In the genomic region with DNA sequence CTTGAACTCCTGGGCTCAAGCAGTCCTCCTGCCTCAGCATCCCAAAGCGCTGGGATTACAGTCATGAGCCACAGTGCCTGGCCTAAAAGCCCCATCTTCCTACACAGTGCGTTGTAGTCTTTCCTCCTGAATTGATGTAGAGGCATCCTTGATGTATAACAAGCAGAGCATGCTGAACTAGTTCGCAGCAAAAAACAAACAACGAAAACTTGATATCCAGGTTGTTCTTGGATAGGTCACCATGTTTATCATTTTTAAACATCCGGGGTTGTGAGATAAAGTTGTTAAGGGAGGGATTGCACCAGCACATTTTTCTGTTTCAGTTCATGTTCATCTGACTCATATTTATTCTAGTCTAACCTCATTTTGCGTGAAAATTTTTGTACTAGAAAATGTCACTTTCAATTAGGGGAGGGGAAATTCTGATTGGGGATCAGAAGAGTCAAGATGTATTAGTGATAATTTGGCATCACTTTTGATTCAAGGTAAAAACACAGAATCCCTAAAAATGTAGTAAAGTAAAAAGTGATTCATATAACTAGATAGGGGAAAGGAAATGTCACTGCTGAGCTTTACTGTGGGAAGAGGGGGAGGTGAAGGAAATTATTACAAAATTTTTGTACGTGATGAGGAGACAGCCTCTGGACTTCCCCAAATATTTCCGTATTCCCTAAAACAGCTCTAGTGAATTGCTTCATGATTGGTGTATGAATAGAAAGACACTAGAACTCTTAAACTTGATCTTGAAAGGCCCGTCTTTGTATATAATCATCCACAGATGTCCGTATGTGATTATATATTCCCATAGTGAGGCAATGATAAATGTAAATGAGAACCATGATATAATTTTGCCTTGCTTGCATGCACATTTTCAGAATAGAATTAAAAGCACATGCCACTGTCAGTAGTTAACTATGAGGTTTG, we compare ENCODE assay signal across 1 cellular context.
TF ChIP-seq lines count a peak whose summit lies in the region.

No MANE protein-coding gene starts in this region.

TF ChIP-seq in K562, 482 proteins besides CTCF, POLR2A, EP300 and RAD21 (continued from another document and continues in another):
- TF ChIP-seq, protein P1, sequence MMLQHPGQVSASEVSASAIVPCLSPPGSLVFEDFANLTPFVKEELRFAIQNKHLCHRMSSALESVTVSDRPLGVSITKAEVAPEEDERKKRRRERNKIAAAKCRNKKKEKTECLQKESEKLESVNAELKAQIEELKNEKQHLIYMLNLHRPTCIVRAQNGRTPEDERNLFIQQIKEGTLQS (IDR thresholded peaks at IDR 0.05): peak; percentile 80
- TF ChIP-seq, protein P1 (CRISPR knock-in tag; conservative IDR thresholded peaks at IDR 0.05): no peak
- TF ChIP-seq TCF7L2 (IDR thresholded peaks at IDR 0.05; ENCODE audit: low read depth, low read length) (no peak), XRCC4 (IDR thresholded peaks at IDR 0.05; ENCODE audit: extremely low read depth, insufficient read depth, insufficient read length) (no peak), PML (IDR thresholded peaks at IDR 0.05; ENCODE audit: low read length) (peak; percentile 45; the same call in 1 of the 2 replicates), CTBP1 (IDR thresholded peaks at IDR 0.05; ENCODE audit: borderline replicate concordance) (peak; percentile 78), MTA1 (IDR thresholded peaks at IDR 0.05; ENCODE audit: borderline replicate concordance) (peak; percentile 32; the same call in 1 of the 2 replicates), ZNF184 (CRISPR knock-in tag; IDR thresholded peaks at IDR 0.05) (no peak), CCNT2 (IDR thresholded peaks at IDR 0.05; ENCODE audit: borderline replicate concordance, extremely low read depth, insufficient read length, low read depth, low read length) (no peak), ZNF644 (tag; IDR thresholded peaks at IDR 0.05; ENCODE audit: low read depth) (no peak), TOE1 (IDR thresholded peaks at IDR 0.05; ENCODE audit: borderline replicate concordance) (no peak), TOE1 (CRISPR knock-in tag; IDR thresholded peaks at IDR 0.05; ENCODE audit: borderline replicate concordance, low read depth) (no peak), EHMT2 (IDR thresholded peaks at IDR 0.05) (no peak), SOX6 (IDR thresholded peaks at IDR 0.05) (peak; percentile 53; the same call in 1 of the 2 replicates), NR2C2 (CRISPR knock-in tag; IDR thresholded peaks at IDR 0.05) (no peak), NR2C2 (tag; IDR thresholded peaks at IDR 0.05) (peak; percentile 81), KAT7 (CRISPR knock-in tag; IDR thresholded peaks at IDR 0.05; ENCODE audit: borderline replicate concordance) (peak; percentile 36; the same call in 1 of the 2 replicates), SMARCE1 (IDR thresholded peaks at IDR 0.05) (peak; percentile 82), RBFOX2 (IDR thresholded peaks at IDR 0.05; ENCODE audit: low read depth, low read length) (0 out of 2 replicates have a peak, but pooled peaks have one; percentile 19), CBFA2T3 (IDR thresholded peaks at IDR 0.05) (peak; percentile 79), XRCC5 (IDR thresholded peaks at IDR 0.05; ENCODE audit: low read depth, low read length) (no peak), DACH1 (IDR thresholded peaks at IDR 0.05; ENCODE audit: partially characterized antibody) (peak; percentile 15), SMC3 (conservative IDR thresholded peaks at IDR 0.05; ENCODE audit: insufficient read depth, low read depth, low read length) (no peak), PTRF (tag; IDR thresholded peaks at IDR 0.05) (no peak), IFI16 (CRISPR knock-in tag; IDR thresholded peaks at IDR 0.05) (no peak), SPI1 (IDR thresholded peaks at IDR 0.05; ENCODE audit: borderline replicate concordance, low read depth, low read length) (peak; percentile 21; the same call in 1 of the 2 replicates), NEUROD1 (IDR thresholded peaks at IDR 0.05; ENCODE audit: borderline replicate concordance, low read depth, low read length, partially characterized antibody) (no peak), ZNF551 (CRISPR knock-in tag; IDR thresholded peaks at IDR 0.05) (no peak)
- TF ChIP-seq, protein P2, sequence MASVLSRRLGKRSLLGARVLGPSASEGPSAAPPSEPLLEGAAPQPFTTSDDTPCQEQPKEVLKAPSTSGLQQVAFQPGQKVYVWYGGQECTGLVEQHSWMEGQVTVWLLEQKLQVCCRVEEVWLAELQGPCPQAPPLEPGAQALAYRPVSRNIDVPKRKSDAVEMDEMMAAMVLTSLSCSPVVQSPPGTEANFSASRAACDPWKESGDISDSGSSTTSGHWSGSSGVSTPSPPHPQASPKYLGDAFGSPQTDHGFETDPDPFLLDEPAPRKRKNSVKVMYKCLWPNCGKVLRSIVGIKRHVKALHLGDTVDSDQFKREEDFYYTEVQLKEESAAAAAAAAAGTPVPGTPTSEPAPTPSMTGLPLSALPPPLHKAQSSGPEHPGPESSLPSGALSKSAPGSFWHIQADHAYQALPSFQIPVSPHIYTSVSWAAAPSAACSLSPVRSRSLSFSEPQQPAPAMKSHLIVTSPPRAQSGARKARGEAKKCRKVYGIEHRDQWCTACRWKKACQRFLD (CRISPR knock-in tag; IDR thresholded peaks at IDR 0.05): peak; percentile 27; the same call in 1 of the 2 replicates
- TF ChIP-seq, protein P3, sequence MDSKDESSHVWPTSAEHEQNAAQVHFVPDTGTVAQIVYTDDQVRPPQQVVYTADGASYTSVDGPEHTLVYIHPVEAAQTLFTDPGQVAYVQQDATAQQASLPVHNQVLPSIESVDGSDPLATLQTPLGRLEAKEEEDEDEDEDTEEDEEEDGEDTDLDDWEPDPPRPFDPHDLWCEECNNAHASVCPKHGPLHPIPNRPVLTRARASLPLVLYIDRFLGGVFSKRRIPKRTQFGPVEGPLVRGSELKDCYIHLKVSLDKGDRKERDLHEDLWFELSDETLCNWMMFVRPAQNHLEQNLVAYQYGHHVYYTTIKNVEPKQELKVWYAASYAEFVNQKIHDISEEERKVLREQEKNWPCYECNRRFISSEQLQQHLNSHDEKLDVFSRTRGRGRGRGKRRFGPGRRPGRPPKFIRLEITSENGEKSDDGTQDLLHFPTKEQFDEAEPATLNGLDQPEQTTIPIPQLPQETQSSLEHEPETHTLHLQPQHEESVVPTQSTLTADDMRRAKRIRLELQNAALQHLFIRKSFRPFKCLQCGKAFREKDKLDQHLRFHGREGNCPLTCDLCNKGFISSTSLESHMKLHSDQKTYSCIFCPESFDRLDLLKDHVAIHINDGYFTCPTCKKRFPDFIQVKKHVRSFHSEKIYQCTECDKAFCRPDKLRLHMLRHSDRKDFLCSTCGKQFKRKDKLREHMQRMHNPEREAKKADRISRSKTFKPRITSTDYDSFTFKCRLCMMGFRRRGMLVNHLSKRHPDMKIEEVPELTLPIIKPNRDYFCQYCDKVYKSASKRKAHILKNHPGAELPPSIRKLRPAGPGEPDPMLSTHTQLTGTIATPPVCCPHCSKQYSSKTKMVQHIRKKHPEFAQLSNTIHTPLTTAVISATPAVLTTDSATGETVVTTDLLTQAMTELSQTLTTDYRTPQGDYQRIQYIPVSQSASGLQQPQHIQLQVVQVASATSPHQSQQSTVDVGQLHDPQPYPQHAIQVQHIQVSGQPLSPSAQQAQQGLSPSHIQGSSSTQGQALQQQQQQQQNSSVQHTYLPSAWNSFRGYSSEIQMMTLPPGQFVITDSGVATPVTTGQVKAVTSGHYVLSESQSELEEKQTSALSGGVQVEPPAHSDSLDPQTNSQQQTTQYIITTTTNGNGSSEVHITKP (IDR thresholded peaks at IDR 0.05; ENCODE audit: partially characterized antibody): no peak
- TF ChIP-seq, protein P4, sequence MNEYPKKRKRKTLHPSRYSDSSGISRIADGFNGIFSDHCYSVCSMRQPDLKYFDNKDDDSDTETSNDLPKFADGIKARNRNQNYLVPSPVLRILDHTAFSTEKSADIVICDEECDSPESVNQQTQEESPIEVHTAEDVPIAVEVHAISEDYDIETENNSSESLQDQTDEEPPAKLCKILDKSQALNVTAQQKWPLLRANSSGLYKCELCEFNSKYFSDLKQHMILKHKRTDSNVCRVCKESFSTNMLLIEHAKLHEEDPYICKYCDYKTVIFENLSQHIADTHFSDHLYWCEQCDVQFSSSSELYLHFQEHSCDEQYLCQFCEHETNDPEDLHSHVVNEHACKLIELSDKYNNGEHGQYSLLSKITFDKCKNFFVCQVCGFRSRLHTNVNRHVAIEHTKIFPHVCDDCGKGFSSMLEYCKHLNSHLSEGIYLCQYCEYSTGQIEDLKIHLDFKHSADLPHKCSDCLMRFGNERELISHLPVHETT (CRISPR knock-in tag; conservative IDR thresholded peaks at IDR 0.05 in 1 of 2, IDR thresholded peaks at IDR 0.05 in 1 of 2): peak in 1 of 2 experiments; percentile 35; a peak in 1 of 4 replicates
- TF ChIP-seq, protein P5, sequence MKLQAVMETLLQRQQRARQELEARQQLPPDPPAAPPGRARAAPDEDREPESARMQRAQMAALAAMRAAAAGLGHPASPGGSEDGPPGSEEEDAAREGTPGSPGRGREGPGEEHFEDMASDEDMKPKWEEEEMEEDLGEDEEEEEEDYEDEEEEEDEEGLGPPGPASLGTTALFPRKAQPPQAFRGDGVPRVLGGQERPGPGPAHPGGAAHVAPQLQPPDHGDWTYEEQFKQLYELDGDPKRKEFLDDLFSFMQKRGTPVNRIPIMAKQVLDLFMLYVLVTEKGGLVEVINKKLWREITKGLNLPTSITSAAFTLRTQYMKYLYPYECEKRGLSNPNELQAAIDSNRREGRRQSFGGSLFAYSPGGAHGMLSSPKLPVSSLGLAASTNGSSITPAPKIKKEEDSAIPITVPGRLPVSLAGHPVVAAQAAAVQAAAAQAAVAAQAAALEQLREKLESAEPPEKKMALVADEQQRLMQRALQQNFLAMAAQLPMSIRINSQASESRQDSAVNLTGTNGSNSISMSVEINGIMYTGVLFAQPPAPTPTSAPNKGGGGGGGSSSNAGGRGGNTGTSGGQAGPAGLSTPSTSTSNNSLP (IDR thresholded peaks at IDR 0.05; ENCODE audit: borderline replicate concordance, low read depth, low read length): peak; percentile 83
- TF ChIP-seq, protein P6, sequence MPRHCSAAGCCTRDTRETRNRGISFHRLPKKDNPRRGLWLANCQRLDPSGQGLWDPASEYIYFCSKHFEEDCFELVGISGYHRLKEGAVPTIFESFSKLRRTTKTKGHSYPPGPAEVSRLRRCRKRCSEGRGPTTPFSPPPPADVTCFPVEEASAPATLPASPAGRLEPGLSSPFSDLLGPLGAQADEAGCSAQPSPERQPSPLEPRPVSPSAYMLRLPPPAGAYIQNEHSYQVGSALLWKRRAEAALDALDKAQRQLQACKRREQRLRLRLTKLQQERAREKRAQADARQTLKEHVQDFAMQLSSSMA (CRISPR knock-in tag; IDR thresholded peaks at IDR 0.05): no peak
- TF ChIP-seq, protein P7, sequence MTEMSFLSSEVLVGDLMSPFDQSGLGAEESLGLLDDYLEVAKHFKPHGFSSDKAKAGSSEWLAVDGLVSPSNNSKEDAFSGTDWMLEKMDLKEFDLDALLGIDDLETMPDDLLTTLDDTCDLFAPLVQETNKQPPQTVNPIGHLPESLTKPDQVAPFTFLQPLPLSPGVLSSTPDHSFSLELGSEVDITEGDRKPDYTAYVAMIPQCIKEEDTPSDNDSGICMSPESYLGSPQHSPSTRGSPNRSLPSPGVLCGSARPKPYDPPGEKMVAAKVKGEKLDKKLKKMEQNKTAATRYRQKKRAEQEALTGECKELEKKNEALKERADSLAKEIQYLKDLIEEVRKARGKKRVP (CRISPR knock-in tag; IDR thresholded peaks at IDR 0.05): no peak
- TF ChIP-seq, protein P8, sequence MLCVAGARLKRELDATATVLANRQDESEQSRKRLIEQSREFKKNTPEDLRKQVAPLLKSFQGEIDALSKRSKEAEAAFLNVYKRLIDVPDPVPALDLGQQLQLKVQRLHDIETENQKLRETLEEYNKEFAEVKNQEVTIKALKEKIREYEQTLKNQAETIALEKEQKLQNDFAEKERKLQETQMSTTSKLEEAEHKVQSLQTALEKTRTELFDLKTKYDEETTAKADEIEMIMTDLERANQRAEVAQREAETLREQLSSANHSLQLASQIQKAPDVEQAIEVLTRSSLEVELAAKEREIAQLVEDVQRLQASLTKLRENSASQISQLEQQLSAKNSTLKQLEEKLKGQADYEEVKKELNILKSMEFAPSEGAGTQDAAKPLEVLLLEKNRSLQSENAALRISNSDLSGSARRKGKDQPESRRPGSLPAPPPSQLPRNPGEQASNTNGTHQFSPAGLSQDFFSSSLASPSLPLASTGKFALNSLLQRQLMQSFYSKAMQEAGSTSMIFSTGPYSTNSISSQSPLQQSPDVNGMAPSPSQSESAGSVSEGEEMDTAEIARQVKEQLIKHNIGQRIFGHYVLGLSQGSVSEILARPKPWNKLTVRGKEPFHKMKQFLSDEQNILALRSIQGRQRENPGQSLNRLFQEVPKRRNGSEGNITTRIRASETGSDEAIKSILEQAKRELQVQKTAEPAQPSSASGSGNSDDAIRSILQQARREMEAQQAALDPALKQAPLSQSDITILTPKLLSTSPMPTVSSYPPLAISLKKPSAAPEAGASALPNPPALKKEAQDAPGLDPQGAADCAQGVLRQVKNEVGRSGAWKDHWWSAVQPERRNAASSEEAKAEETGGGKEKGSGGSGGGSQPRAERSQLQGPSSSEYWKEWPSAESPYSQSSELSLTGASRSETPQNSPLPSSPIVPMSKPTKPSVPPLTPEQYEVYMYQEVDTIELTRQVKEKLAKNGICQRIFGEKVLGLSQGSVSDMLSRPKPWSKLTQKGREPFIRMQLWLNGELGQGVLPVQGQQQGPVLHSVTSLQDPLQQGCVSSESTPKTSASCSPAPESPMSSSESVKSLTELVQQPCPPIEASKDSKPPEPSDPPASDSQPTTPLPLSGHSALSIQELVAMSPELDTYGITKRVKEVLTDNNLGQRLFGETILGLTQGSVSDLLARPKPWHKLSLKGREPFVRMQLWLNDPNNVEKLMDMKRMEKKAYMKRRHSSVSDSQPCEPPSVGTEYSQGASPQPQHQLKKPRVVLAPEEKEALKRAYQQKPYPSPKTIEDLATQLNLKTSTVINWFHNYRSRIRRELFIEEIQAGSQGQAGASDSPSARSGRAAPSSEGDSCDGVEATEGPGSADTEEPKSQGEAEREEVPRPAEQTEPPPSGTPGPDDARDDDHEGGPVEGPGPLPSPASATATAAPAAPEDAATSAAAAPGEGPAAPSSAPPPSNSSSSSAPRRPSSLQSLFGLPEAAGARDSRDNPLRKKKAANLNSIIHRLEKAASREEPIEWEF (CRISPR knock-in tag; IDR thresholded peaks at IDR 0.05): no peak
- TF ChIP-seq, protein P9, sequence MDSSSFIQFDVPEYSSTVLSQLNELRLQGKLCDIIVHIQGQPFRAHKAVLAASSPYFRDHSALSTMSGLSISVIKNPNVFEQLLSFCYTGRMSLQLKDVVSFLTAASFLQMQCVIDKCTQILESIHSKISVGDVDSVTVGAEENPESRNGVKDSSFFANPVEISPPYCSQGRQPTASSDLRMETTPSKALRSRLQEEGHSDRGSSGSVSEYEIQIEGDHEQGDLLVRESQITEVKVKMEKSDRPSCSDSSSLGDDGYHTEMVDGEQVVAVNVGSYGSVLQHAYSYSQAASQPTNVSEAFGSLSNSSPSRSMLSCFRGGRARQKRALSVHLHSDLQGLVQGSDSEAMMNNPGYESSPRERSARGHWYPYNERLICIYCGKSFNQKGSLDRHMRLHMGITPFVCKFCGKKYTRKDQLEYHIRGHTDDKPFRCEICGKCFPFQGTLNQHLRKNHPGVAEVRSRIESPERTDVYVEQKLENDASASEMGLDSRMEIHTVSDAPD (CRISPR knock-in tag; IDR thresholded peaks at IDR 0.05): no peak
